23 cellular contexts compared by ENCODE assay signal in the genomic region with DNA sequence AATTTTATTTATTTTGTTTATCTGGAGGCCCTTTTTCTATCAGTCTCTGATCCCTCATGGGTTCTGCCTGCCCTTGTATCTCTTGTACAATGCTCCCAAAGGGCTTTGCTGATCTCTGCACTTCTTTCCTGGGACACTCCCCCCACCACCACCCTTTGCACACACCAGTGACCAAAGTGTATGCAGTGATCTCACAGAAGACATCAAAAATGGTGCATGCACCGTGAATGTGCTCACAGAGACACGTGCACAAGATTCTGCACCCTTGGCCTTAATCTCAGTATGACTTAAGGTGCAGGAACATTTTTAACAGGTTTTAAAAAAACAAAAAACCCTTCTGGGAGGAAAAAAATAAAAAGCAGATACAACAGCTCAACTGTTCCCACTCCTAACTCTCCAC. TPM values are rescaled to one million over a fixed set of nuclear protein-coding genes. Genes with fewer than 3 reads are reported as not detected.
DNase-seq lines count a peak whose midpoint lies in the region; ATAC-seq and TF ChIP-seq lines count a peak whose summit lies in the region.
"Had no signal": no experiment of that assay in that cellular context is flagged by ENCODE, and none has a peak within 500 bp of the region (broad histone marks: within the 10 kb centered on the region; RNA-seq: fewer than 3 reads in every experiment).

No MANE protein-coding gene starts in this region.

- H3K27me3 ChIP-seq in DOHH2 (ENCODE audit: control insufficient read depth, low read length) (no peaks in the 10 kb centered on the region), PC-9 (ENCODE audit: insufficient read depth, low read depth) (no peaks in the 10 kb centered on the region), suprapubic skin (no peaks in the 10 kb centered on the region)
- H3K27me3 ChIP-seq: body of pancreas, heart left ventricle, neutrophil, testis had no signal

- no peak overlapping the region for H2AFZ ChIP-seq in PC-9

- no peaks in the 10 kb centered on the region for H4K20me1 ChIP-seq in DOHH2 (ENCODE audit: control insufficient read depth, insufficient read depth, low read depth, low read length)
- 0 out of 2 replicates have a peak, but pooled peaks cover 6% of the 10 kb centered on the region for H4K20me1 ChIP-seq in PC-9 (ENCODE audit: insufficient read depth)

- H3K27ac ChIP-seq in DOHH2 (ENCODE audit: low read depth, low read length) (no peak overlapping the region), PC-9 (no peak overlapping the region), suprapubic skin (no peak overlapping the region)
- H3K27ac ChIP-seq: body of pancreas, left ventricle myocardium inferior, neutrophil, testis had no signal

- peaks cover 15% of the 10 kb centered on the region for H3K36me3 Mint-ChIP-seq in activated CD8-positive, alpha-beta memory T cell treated with anti-CD3 and anti-CD28 coated beads, Interleukin-2, amount 10 ng/mL, durations not matched to agents 7 days and 5 days
- peaks cover 22% of the 10 kb centered on the region for H3K36me3 Mint-ChIP-seq in activated CD4-positive, alpha-beta memory T cell treated with anti-CD3 and anti-CD28 coated beads, Interleukin-2, amount 10 ng/mL, durations not matched to agents 7 days and 5 days (ENCODE audit: low read depth)
- H3K36me3 Mint-ChIP-seq in memory B cell = peaks cover 8% of the 10 kb centered on the region

- no TSS peak for BruUV-seq in PC-9 (replicated peaks; lab: Mats Ljungman, UMichigan)

- H3K9me3 ChIP-seq in DOHH2 (ENCODE audit: control insufficient read depth, insufficient read depth, low read length) (no peaks in the 10 kb centered on the region), PC-9 (ENCODE audit: insufficient read depth, low read depth) (no peaks in the 10 kb centered on the region), suprapubic skin (no peaks in the 10 kb centered on the region)
- H3K9me3 ChIP-seq: body of pancreas, heart left ventricle, left ventricle myocardium inferior, mucosa of descending colon, neutrophil, testis had no signal

- no peak for TF ChIP-seq EP300 in suprapubic skin (IDR thresholded peaks at IDR 0.05)

- H3K4me2 ChIP-seq in DOHH2 (ENCODE audit: low read length) (peak overlapping the region; percentile 40), PC-9 (no peak overlapping the region)

- no peaks in the 10 kb centered on the region for H3K9me3 Mint-ChIP-seq in activated CD8-positive, alpha-beta memory T cell treated with anti-CD3 and anti-CD28 coated beads, Interleukin-2, amount 10 ng/mL, durations not matched to agents 7 days and 5 days (ENCODE audit: low read depth)
- H3K9me3 Mint-ChIP-seq in activated CD4-positive, alpha-beta memory T cell treated with anti-CD3 and anti-CD28 coated beads, Interleukin-2, amount 10 ng/mL, durations not matched to agents 7 days and 5 days = no peaks in the 10 kb centered on the region
- no peaks in the 10 kb centered on the region for H3K9me3 Mint-ChIP-seq in memory B cell
- H3K9me3 Mint-ChIP-seq: CD14-positive monocyte had no signal

- TF ChIP-seq POLR2A in suprapubic skin (IDR thresholded peaks at IDR 0.05) = no peak

- no peak for ATAC-seq in activated CD8-positive, alpha-beta memory T cell treated with anti-CD3 and anti-CD28 coated beads, Interleukin-2, amount 10 ng/mL, durations not matched to agents 7 days and 5 days
- ATAC-seq in memory B cell (ENCODE audit: low read depth) = no peak
- no peak for ATAC-seq in left ventricle myocardium superior
- ATAC-seq: body of pancreas, heart left ventricle, mucosa of descending colon had no signal

- H3K9me2 ChIP-seq in DOHH2 (replicated peaks; ENCODE audit: control insufficient read depth, low read length) (no peaks in the 10 kb centered on the region), PC-9 (ENCODE audit: insufficient read depth) (no peaks in the 10 kb centered on the region)

- H3K4me1 ChIP-seq in DOHH2 (ENCODE audit: control insufficient read depth, low read length) = peaks cover 35% of the 10 kb centered on the region
- H3K4me1 ChIP-seq in PC-9 (replicated peaks; ENCODE audit: insufficient read depth) = no peaks in the 10 kb centered on the region
- no peaks in the 10 kb centered on the region for H3K4me1 ChIP-seq in suprapubic skin
- H3K4me1 ChIP-seq: body of pancreas, testis had no signal

- H3K27ac Mint-ChIP-seq in activated CD8-positive, alpha-beta memory T cell treated with anti-CD3 and anti-CD28 coated beads, Interleukin-2, amount 10 ng/mL, durations not matched to agents 7 days and 5 days = peak overlapping the region; percentile 80
- peak overlapping the region; percentile 84 for H3K27ac Mint-ChIP-seq in activated CD4-positive, alpha-beta memory T cell treated with anti-CD3 and anti-CD28 coated beads, Interleukin-2, amount 10 ng/mL, durations not matched to agents 7 days and 5 days
- H3K27ac Mint-ChIP-seq in memory B cell = peak overlapping the region; percentile 41

- no peaks in the 10 kb centered on the region for H3K27me3 Mint-ChIP-seq in activated CD8-positive, alpha-beta memory T cell treated with anti-CD3 and anti-CD28 coated beads, Interleukin-2, amount 10 ng/mL, durations not matched to agents 7 days and 5 days
- H3K27me3 Mint-ChIP-seq in activated CD4-positive, alpha-beta memory T cell treated with anti-CD3 and anti-CD28 coated beads, Interleukin-2, amount 10 ng/mL, durations not matched to agents 7 days and 5 days = no peaks in the 10 kb centered on the region
- no peaks in the 10 kb centered on the region for H3K27me3 Mint-ChIP-seq in memory B cell

- H3K36me3 ChIP-seq in DOHH2 (ENCODE audit: control insufficient read depth, low read length) (no peaks in the 10 kb centered on the region), PC-9 (ENCODE audit: low read depth) (no peaks in the 10 kb centered on the region), suprapubic skin (peaks cover 21% of the 10 kb centered on the region)

- POLR2A ChIA-PET in activated CD4-positive, alpha-beta memory T cell treated with anti-CD3 and anti-CD28 coated beads, Interleukin-2, amount 10 ng/mL, durations not matched to agents 7 days and 5 days (lab: Charles Lee) = interaction anchor here (0.8 to 5.4 kb wide), 5 partner anchors 10 to 156 kb away, joined by 3 to 58 read pairs (median 11); a partner anchor contains a TSS
- POLR2A ChIA-PET in PC-9 (lab: Charles Lee; ENCODE audit: unreplicated experiment) = no interaction called here

- H3F3A ChIP-seq in DOHH2 (ENCODE audit: control insufficient read depth, insufficient read depth) (peaks cover 10% of the 10 kb centered on the region; the same call in 1 of the 2 replicates), PC-9 (ENCODE audit: insufficient read depth, low read depth) (no peaks in the 10 kb centered on the region; the same call in 1 of the 2 replicates)

- TF ChIP-seq CTCF in DOHH2 (IDR thresholded peaks at IDR 0.05; ENCODE audit: low read depth, low read length, poor library complexity, severe bottlenecking) (no peak), PC-9 (conservative IDR thresholded peaks at IDR 0.05) (no peak), suprapubic skin (IDR thresholded peaks at IDR 0.05) (no peak)

- CTCF ChIA-PET in activated CD8-positive, alpha-beta memory T cell treated with anti-CD3 and anti-CD28 coated beads, Interleukin-2, amount 10 ng/mL, durations not matched to agents 7 days and 5 days (lab: Charles Lee) = interaction anchor here (3.7 kb wide), 1 partner anchor 13 kb away, joined by 25 read pairs; a partner anchor contains a TSS
- CTCF ChIA-PET in activated CD4-positive, alpha-beta memory T cell treated with anti-CD3 and anti-CD28 coated beads, Interleukin-2, amount 10 ng/mL, durations not matched to agents 7 days and 5 days (lab: Charles Lee) = no interaction called here
- CTCF ChIA-PET in PC-9 (lab: Charles Lee) = no interaction called here

- peaks cover 76% of the 10 kb centered on the region for H3K4me1 Mint-ChIP-seq in activated CD8-positive, alpha-beta memory T cell treated with anti-CD3 and anti-CD28 coated beads, Interleukin-2, amount 10 ng/mL, durations not matched to agents 7 days and 5 days
- peaks cover 79% of the 10 kb centered on the region for H3K4me1 Mint-ChIP-seq in activated CD4-positive, alpha-beta memory T cell treated with anti-CD3 and anti-CD28 coated beads, Interleukin-2, amount 10 ng/mL, durations not matched to agents 7 days and 5 days
- H3K4me1 Mint-ChIP-seq in memory B cell = peaks cover 30% of the 10 kb centered on the region

- H3K4me3 Mint-ChIP-seq in activated CD8-positive, alpha-beta memory T cell treated with anti-CD3 and anti-CD28 coated beads, Interleukin-2, amount 10 ng/mL, durations not matched to agents 7 days and 5 days = no peak overlapping the region
- no peak overlapping the region for H3K4me3 Mint-ChIP-seq in activated CD4-positive, alpha-beta memory T cell treated with anti-CD3 and anti-CD28 coated beads, Interleukin-2, amount 10 ng/mL, durations not matched to agents 7 days and 5 days
- no peak overlapping the region for H3K4me3 Mint-ChIP-seq in memory B cell
- H3K4me3 Mint-ChIP-seq: CD14-positive monocyte had no signal

- H3K4me3 ChIP-seq in DOHH2 (ENCODE audit: low read length) = peak overlapping the region; percentile 18; the same call in 1 of the 2 replicates
- H3K4me3 ChIP-seq in PC-9 = no peak overlapping the region
- H3K4me3 ChIP-seq in suprapubic skin = no peak overlapping the region
- H3K4me3 ChIP-seq: body of pancreas, heart left ventricle, left ventricle myocardium inferior, mucosa of descending colon, testis had no signal

- no peak for DNase-seq in activated CD8-positive, alpha-beta memory T cell treated with anti-CD3 and anti-CD28 coated beads, Interleukin-2, amount 10 ng/mL, durations not matched to agents 7 days and 5 days
- no peak for DNase-seq in activated CD8-positive, alpha-beta memory T cell treated with anti-CD3 and anti-CD28 coated beads, Interleukin-2, amount 50 U/mL, for 4 hours
- no peak for DNase-seq in activated CD4-positive, alpha-beta memory T cell treated with anti-CD3 and anti-CD28 coated beads, Interleukin-2, amount 10 ng/mL, durations not matched to agents 7 days and 5 days
- DNase-seq in memory B cell (ENCODE audit: low spot score in 2 of 2) = no peak
- DNase-seq in left ventricle myocardium superior = no peak
- no peak for DNase-seq in PC-9
- no peak for DNase-seq in suprapubic skin (ENCODE audit: low spot score in 2 of 2)
- DNase-seq: activated CD4-positive, alpha-beta T cell treated with anti-CD3 and anti-CD28 coated beads, Interleukin-2, amount 50 U/mL, for 48 hours; activated effector memory CD4-positive, alpha-beta T cell treated with anti-CD3 and anti-CD28 coated beads, Interleukin-2, amount 50 U/mL, for 16 hours; body of pancreas; DMS79; heart left ventricle; KG1; left ventricle myocardium inferior; mucosa of descending colon; NCI-H1092; NCI-H2029; NCI-H446 treated with DMSO at 0.1 percent for 48 hours; RPMI8226; testis had no signal

- WGBS in suprapubic skin = 81% methylated on average over 2 of the region's 2 CpGs

- intact Hi-C loops in left ventricle myocardium superior (cut with micrococcal nuclease) (no loop called here), PC-9 (cut with micrococcal nuclease; ENCODE audit: unreplicated experiment) (no loop called here)

- no peaks in the 10 kb centered on the region for H3K79me2 ChIP-seq in DOHH2 (ENCODE audit: control insufficient read depth, low read length)
- no peaks in the 10 kb centered on the region for H3K79me2 ChIP-seq in PC-9 (ENCODE audit: low read depth)

RNA-seq across cellular contexts. Expression of a gene that starts 12.2 kb away (rescaled TPM):
- total RNA-seq in activated CD8-positive, alpha-beta memory T cell treated with anti-CD3 and anti-CD28 coated beads, Interleukin-2, amount 10 ng/mL, durations not matched to agents 7 days and 5 days = 100 to 1,000 TPM in 1 of 2 experiments, 10 to 100 TPM in 1; 98.3 to 109 TPM
- total RNA-seq in activated CD4-positive, alpha-beta memory T cell treated with anti-CD3 and anti-CD28 coated beads, Interleukin-2, amount 10 ng/mL, durations not matched to agents 7 days and 5 days = 100 to 1,000 TPM in 1 of 2 experiments, 10 to 100 TPM in 1; 95.0 to 105 TPM
- total RNA-seq in left ventricle myocardium superior (56.6 TPM), PC-9 (2021) (56.2 and 66.2 TPM in 2 replicates), suprapubic skin (10 to 100 TPM; 41.8 to 51.7 (median 45.2) TPM)

RNA-seq across cellular contexts. Expression of a gene that starts 36.3 kb away (rescaled TPM):
- 10 to 100 TPM; 57.6 to 86.3 TPM for total RNA-seq in activated CD8-positive, alpha-beta memory T cell treated with anti-CD3 and anti-CD28 coated beads, Interleukin-2, amount 10 ng/mL, durations not matched to agents 7 days and 5 days
- 10 to 100 TPM; 70.0 to 72.2 TPM for total RNA-seq in activated CD4-positive, alpha-beta memory T cell treated with anti-CD3 and anti-CD28 coated beads, Interleukin-2, amount 10 ng/mL, durations not matched to agents 7 days and 5 days
- total RNA-seq in left ventricle myocardium superior = 40.8 TPM
- 90.4 and 99.4 TPM in 2 replicates for total RNA-seq in PC-9 (2021)
- total RNA-seq in suprapubic skin = 100 to 1,000 TPM in 1 of 4 donors, 10 to 100 TPM in 3; 54.3 to 138 (median 83.6) TPM
